Comparison of ENCODE assay signal across 1 cellular context in genomic region chr6:116615937-116616756, GRCh38.
TF ChIP-seq lines count a peak whose summit lies in the region.

RSPH4A (plus strand) TSS chr6:116616479; CDS start chr6:116616624, 145 bp downstream.

TF ChIP-seq in HEK293, 187 proteins besides CTCF, POLR2A, EP300 and RAD21 (continued from another document and continues in another):
- TF ChIP-seq ZSCAN4 (tag by site-specific recombination; IDR thresholded peaks at IDR 0.05) (0 out of 2 replicates have a peak, but pooled peaks have one; percentile 8), ZNF24 (tag by site-specific recombination; IDR thresholded peaks at IDR 0.05) (no peak; the same call in 1 of the 2 replicates), ZSCAN18 (tag by site-specific recombination; IDR thresholded peaks at IDR 0.05) (peak; percentile 61; the same call in 1 of the 2 replicates), ZSCAN30 (tag by site-specific recombination; IDR thresholded peaks at IDR 0.05) (no peak), ZNF843 (tag by site-specific recombination; IDR thresholded peaks at IDR 0.05) (peak; percentile 73; the same call in 1 of the 2 replicates), SP3 (tag by site-specific recombination; IDR thresholded peaks at IDR 0.05) (peak; percentile 51; the same call in 1 of the 2 replicates), ZNF473 (tag by site-specific recombination; IDR thresholded peaks at IDR 0.05) (no peak), ZNF707 (tag by site-specific recombination; IDR thresholded peaks at IDR 0.05) (no peak), PRDM6 (tag by site-specific recombination; IDR thresholded peaks at IDR 0.05) (no peak), GLIS1 (tag by site-specific recombination; IDR thresholded peaks at IDR 0.05) (no peak), ZNF514 (tag by site-specific recombination; IDR thresholded peaks at IDR 0.05) (no peak), BCL11A (tag by site-specific recombination; IDR thresholded peaks at IDR 0.05; ENCODE audit: low read depth) (no peak), ZBTB7A (tag by site-specific recombination; IDR thresholded peaks at IDR 0.05; ENCODE audit: low read depth) (no peak; the same call in 1 of the 2 replicates), ZNF121 (tag by site-specific recombination; IDR thresholded peaks at IDR 0.05) (no peak), REPIN1 (tag by site-specific recombination; IDR thresholded peaks at IDR 0.05; ENCODE audit: low read depth) (peak; percentile 95; the same call in 1 of the 2 replicates), ZNF548 (tag by site-specific recombination; IDR thresholded peaks at IDR 0.05) (no peak), ZNF837 (tag by site-specific recombination; IDR thresholded peaks at IDR 0.05) (no peak), ZNF350 (tag by site-specific recombination; IDR thresholded peaks at IDR 0.05) (peak; percentile 26; the same call in 1 of the 2 replicates), ZNF148 (tag by site-specific recombination; IDR thresholded peaks at IDR 0.05; ENCODE audit: borderline replicate concordance) (no peak), ZNF596 (tag by site-specific recombination; IDR thresholded peaks at IDR 0.05) (peak; percentile 87), ZBTB26 (tag by site-specific recombination; optimal IDR thresholded peaks at IDR 0.05) (peak; percentile 23), ZNF311 (tag by site-specific recombination; IDR thresholded peaks at IDR 0.05; ENCODE audit: borderline replicate concordance) (no peak), ZNF114 (tag by site-specific recombination; IDR thresholded peaks at IDR 0.05) (no peak), ZXDB (tag by site-specific recombination; IDR thresholded peaks at IDR 0.05) (peak; percentile 91), KLF16 (tag by site-specific recombination; IDR thresholded peaks at IDR 0.05) (peak; percentile 89), ZNF571 (tag by site-specific recombination; IDR thresholded peaks at IDR 0.05) (no peak), KLF17 (tag by site-specific recombination; IDR thresholded peaks at IDR 0.05) (0 out of 2 replicates have a peak, but pooled peaks have one; percentile 42), ZFP41 (tag by site-specific recombination; IDR thresholded peaks at IDR 0.05; ENCODE audit: borderline replicate concordance) (no peak), ZNF677 (tag by site-specific recombination; IDR thresholded peaks at IDR 0.05) (no peak), SCRT2 (tag by site-specific recombination; IDR thresholded peaks at IDR 0.05) (peak; percentile 92), ZNF623 (tag by site-specific recombination; IDR thresholded peaks at IDR 0.05) (no peak), ZNF510 (tag by site-specific recombination; IDR thresholded peaks at IDR 0.05; ENCODE audit: insufficient replicate concordance) (no peak), IKZF3 (tag by site-specific recombination; IDR thresholded peaks at IDR 0.05) (no peak), PATZ1 (tag by site-specific recombination; IDR thresholded peaks at IDR 0.05) (peak; percentile 42; the same call in 1 of the 2 replicates), ZNF354C (tag by site-specific recombination; IDR thresholded peaks at IDR 0.05; ENCODE audit: borderline replicate concordance, low read depth) (no peak), ZNF549 (tag by site-specific recombination; IDR thresholded peaks at IDR 0.05) (no peak), ZNF362 (tag by site-specific recombination; IDR thresholded peaks at IDR 0.05) (no peak), ZNF366 (tag by site-specific recombination; conservative IDR thresholded peaks at IDR 0.05) (peak; percentile 99), ZIC2 (tag by site-specific recombination; IDR thresholded peaks at IDR 0.05) (no peak), ZNF174 (tag by site-specific recombination; IDR thresholded peaks at IDR 0.05) (no peak), HOXD13 (CRISPR knock-in tag; IDR thresholded peaks at IDR 0.05; ENCODE audit: borderline replicate concordance) (no peak), ZNF776 (tag by site-specific recombination; IDR thresholded peaks at IDR 0.05; ENCODE audit: borderline replicate concordance) (no peak), ZNF785 (tag by site-specific recombination; IDR thresholded peaks at IDR 0.05) (no peak), ZNF292 (tag by site-specific recombination; IDR thresholded peaks at IDR 0.05; ENCODE audit: borderline replicate concordance, low read depth) (no peak), BCL11B (tag by site-specific recombination; IDR thresholded peaks at IDR 0.05; ENCODE audit: low read depth) (no peak), ZNF140 (tag by site-specific recombination; IDR thresholded peaks at IDR 0.05) (no peak), ZNF324 (tag by site-specific recombination; IDR thresholded peaks at IDR 0.05) (no peak; the same call in 1 of the 2 replicates), ZBTB17 (tag by site-specific recombination; IDR thresholded peaks at IDR 0.05) (peak; percentile 99), BCL6B (tag by site-specific recombination; IDR thresholded peaks at IDR 0.05) (no peak), MYNN (tag by site-specific recombination; IDR thresholded peaks at IDR 0.05; ENCODE audit: borderline replicate concordance) (peak; percentile 95), KLF8 (tag by site-specific recombination; IDR thresholded peaks at IDR 0.05) (no peak; the same call in 1 of the 2 replicates)
